ENCODE assay signal across 15 cellular contexts in genomic region chr16:24409045-24409444, GRCh38.
A peak's percentile ranks its signal among the peaks of the same experiment; 100 is the strongest.
DNase-seq lines count a peak whose midpoint lies in the region; ATAC-seq, FAIRE-seq and TF ChIP-seq lines count a peak whose summit lies in the region.
"Had no signal": no experiment of that assay in that cellular context is flagged by ENCODE, and none has a peak within 500 bp of the region (broad histone marks: within the 10 kb centered on the region; RNA-seq: fewer than 3 reads in every experiment).

No MANE protein-coding gene starts in this region.

- ATAC-seq in HepG2, result peak; percentile 70
- ATAC-seq in GM19467 (IDR thresholded peaks at IDR 0.05; ENCODE audit: unreplicated experiment), result no peak
- ATAC-seq: naive thymus-derived CD4-positive, alpha-beta T cell had no signal

- no peak overlapping the region for H3K9ac ChIP-seq in HepG2 (ENCODE audit: insufficient read depth, low read depth, low read length)

- H3K9me3 ChIP-seq in HepG2 (ENCODE audit: low read length), result no peaks in the 10 kb centered on the region
- H3K9me3 ChIP-seq: adrenal gland, Peyer's patch had no signal

- H3K27me3 ChIP-seq in HepG2 (ENCODE audit: control insufficient read depth in 1 of 2, insufficient read depth in 2 of 2, low read length in 2 of 2), result peaks cover 0 to 3% of the 10 kb centered on the region in 2 experiments; a peak in 3 of 5 replicates
- H3K27me3 ChIP-seq: adrenal gland, Peyer's patch, sigmoid colon had no signal

- TF ChIP-seq POLR2A in H54 (IDR thresholded peaks at IDR 0.05; ENCODE audit: low read depth, low read length) (no peak), HepG2 (IDR thresholded peaks at IDR 0.05; ENCODE audit: insufficient read depth in 1 of 2, low read depth in 2 of 2, low read length in 2 of 2) (no peak)

- FAIRE-seq in H54 (lab: Jason Lieb, UNC), result no peak
- no peak for FAIRE-seq in HepG2 (lab: Jason Lieb, UNC)
- FAIRE-seq: HTR-8/SVneo had no signal

- CTCF ChIA-PET in HepG2 (lab: Yijun Ruan, JAX; ENCODE audit: low intra/inter-chr PET ratio, low total read pairs), result interaction anchor here (1.1 to 1.7 kb wide), 2 partner anchors 90 to 96 kb away, joined by 3 to 7 read pairs; no protein-coding TSS in a partner anchor

- peak; percentile 38 for DNase-seq in ELR (ENCODE audit: low read depth)
- peak; percentile 15 for DNase-seq in H54 (ENCODE audit: insufficient read length, low spot score)
- DNase-seq in RKO (ENCODE audit: low spot score), result peak; percentile 14
- DNase-seq in HepG2 (ENCODE audit: low spot score), result no peak
- DNase-seq in DMS79 (lab: John Stamatoyannopoulos, UW), result no peak
- DNase-seq in substantia nigra (lab: John Stamatoyannopoulos, UW), result no peak
- DNase-seq: activated CD8-positive, alpha-beta memory T cell treated with anti-CD3 and anti-CD28 coated beads, Interleukin-2, amount 50 U/mL, for 4 hours; adrenal gland; cortex of kidney; immature natural killer cell; naive thymus-derived CD4-positive, alpha-beta T cell; Peyer's patch; sigmoid colon had no signal

- H2AFZ ChIP-seq in HepG2 (ENCODE audit: low read length), result no peak overlapping the region

- POLR2A ChIA-PET in HepG2 (lab: Yijun Ruan, JAX), result no interaction called here

- H3K4me3 ChIP-seq in HepG2 (replicated peaks in 1 of 3; ENCODE audit: insufficient read depth in 1 of 3, low read depth in 2 of 3, low read length in 3 of 3), result no peak overlapping the region
- H3K4me3 ChIP-seq: adrenal gland, Peyer's patch, sigmoid colon had no signal

- intact Hi-C loops in HepG2 (cut with micrococcal nuclease; ENCODE audit: unreplicated experiment), result loop anchor here (1.0 kb wide), 1 partner anchor 95 kb away; no protein-coding TSS in a partner anchor

- peak; percentile 41 for TF ChIP-seq CTCF in HepG2 (CRISPR knock-in tag; IDR thresholded peaks at IDR 0.05)

- no peak overlapping the region for H3K4me2 ChIP-seq in HepG2 (ENCODE audit: low read depth, low read length)

- H4K20me1 ChIP-seq in HepG2 (ENCODE audit: insufficient read depth, low read length), result no peaks in the 10 kb centered on the region

- no peaks in the 10 kb centered on the region for H3K36me3 ChIP-seq in HepG2 (replicated peaks in 1 of 2; ENCODE audit: control insufficient read depth in 1 of 2, insufficient read depth in 2 of 2, low read length in 2 of 2)
- H3K36me3 ChIP-seq: adrenal gland, Peyer's patch, sigmoid colon had no signal

- no peaks in the 10 kb centered on the region for H3K79me2 ChIP-seq in HepG2 (ENCODE audit: insufficient read depth, low read length)

- no peak for TF ChIP-seq EP300 in HepG2 (IDR thresholded peaks at IDR 0.05; ENCODE audit: low read depth in 2 of 2, low read length in 2 of 2)
- TF ChIP-seq EP300 in HepG2 (CRISPR knock-in tag; IDR thresholded peaks at IDR 0.05; ENCODE audit: borderline replicate concordance), result no peak

- no peak for TF ChIP-seq RAD21 in HepG2 (CRISPR knock-in tag; IDR thresholded peaks at IDR 0.05)

- no TSS peak for BruUV-seq in HepG2 (replicated peaks; lab: Mats Ljungman, UMichigan)

- in situ Hi-C loops in HepG2 (cut with HindIII; ENCODE audit: extremely low pct_ligation_motif_present, low pct_unique_long_range_greater_than_20kb), result no loop called here

- H3K4me1 ChIP-seq in HepG2 (ENCODE audit: insufficient read depth, low read length), result no peaks in the 10 kb centered on the region
- H3K4me1 ChIP-seq: adrenal gland, Peyer's patch, sigmoid colon had no signal

- WGBS in HepG2 (ENCODE audit: low lambda C conversion rate), result 0% methylated on average over 4 of the region's 4 CpGs

- H3K27ac ChIP-seq in HepG2 (ENCODE audit: extremely low read length, insufficient read depth, low read length), result no peak overlapping the region
- H3K27ac ChIP-seq in substantia nigra (ENCODE audit: low read depth, low read length, poor library complexity, severe bottlenecking), result no peak overlapping the region
- H3K27ac ChIP-seq: adrenal gland, Peyer's patch, sigmoid colon had no signal

TF ChIP-seq in HepG2, 621 proteins besides CTCF, POLR2A, EP300 and RAD21:
- TF ChIP-seq SMC3 (IDR thresholded peaks at IDR 0.05; ENCODE audit: low read length), result peak; percentile 16; the same call in 1 of the 2 replicates
- no peak for TF ChIP-seq MTF2 (CRISPR knock-in tag; IDR thresholded peaks at IDR 0.05; ENCODE audit: borderline replicate concordance)
- TF ChIP-seq RFX3 (CRISPR knock-in tag; IDR thresholded peaks at IDR 0.05), result no peak

Comparison
In these comparisons a context has a peak if more than half of its experiments do, and no peak if none do; other contexts are left out.
1. DNase-seq: peak in ELR (single experiment), H54 (single experiment) and RKO (single experiment); none in HepG2 (single experiment), DMS79 (single experiment) and substantia nigra (0 of 49).